In genomic region chr6:136647363-136647763, GRCh38 we compare ENCODE assay signal across 9 cellular contexts.
A peak's percentile ranks its signal among the peaks of the same experiment; 100 is the strongest.
DNase-seq lines count a peak whose midpoint lies in the region; ATAC-seq and TF ChIP-seq lines count a peak whose summit lies in the region.
"Had no signal": no experiment of that assay in that cellular context is flagged by ENCODE, and none has a peak within 500 bp of the region (broad histone marks: within the 10 kb centered on the region; RNA-seq: fewer than 3 reads in every experiment).

No MANE protein-coding gene starts in this region.

- H3K36me3 Mint-ChIP-seq in activated CD4-positive, alpha-beta T cell treated with anti-CD3 and anti-CD28 coated beads, Interleukin-2, amount 10 ng/mL, durations not matched to agents 24 days and 14 days (ENCODE audit: low read depth): peaks cover 3% of the 10 kb centered on the region

- TF ChIP-seq CTCF in fibroblast of pulmonary artery (IDR thresholded peaks at IDR 0.05; ENCODE audit: low read length, missing control alignments): no peak

- H3K9me3 Mint-ChIP-seq in activated CD4-positive, alpha-beta T cell treated with anti-CD3 and anti-CD28 coated beads, Interleukin-2, amount 10 ng/mL, durations not matched to agents 24 days and 14 days: no peaks in the 10 kb centered on the region

- H3K27me3 Mint-ChIP-seq in activated CD4-positive, alpha-beta T cell treated with anti-CD3 and anti-CD28 coated beads, Interleukin-2, amount 10 ng/mL, durations not matched to agents 24 days and 14 days: no peaks in the 10 kb centered on the region

- DNase-seq in activated CD4-positive, alpha-beta T cell treated with anti-CD3 and anti-CD28 coated beads, Interleukin-2, amount 10 ng/mL, durations not matched to agents 24 days and 14 days: peak; percentile 84
- peak; percentile 94 for DNase-seq in fibroblast of pulmonary artery (ENCODE audit: low read depth)
- DNase-seq in stimulated activated CD4-positive, alpha-beta T cell treated with anti-CD3 and anti-CD28 coated beads, Interleukin-1b, Interleukin-23, amount 100 ng/mL, for 48 hours: peak; percentile 39
- DNase-seq in NCI-H2227 (lab: John Stamatoyannopoulos, UW; ENCODE audit: unreplicated experiment): no peak
- no peak for DNase-seq in Ammon's horn (ENCODE audit: low spot score)

- peak; percentile 51 for ATAC-seq in GM18519 (IDR thresholded peaks at IDR 0.05; ENCODE audit: low FRiP score, unreplicated experiment)
- peak; percentile 86 for ATAC-seq in HG02870 (IDR thresholded peaks at IDR 0.05; ENCODE audit: unreplicated experiment)
- ATAC-seq in GM19328 (IDR thresholded peaks at IDR 0.05; ENCODE audit: unreplicated experiment): no peak
- ATAC-seq: Panc1 had no signal

- intact Hi-C loops in activated CD4-positive, alpha-beta T cell treated with anti-CD3 and anti-CD28 coated beads, Interleukin-2, amount 10 ng/mL, durations not matched to agents 24 days and 14 days (cut with micrococcal nuclease): loop anchor here (2.0 to 5.0 kb wide), 2 partner anchors 39 to 55 kb away; no protein-coding TSS in a partner anchor

- no peak overlapping the region for H3K4me3 Mint-ChIP-seq in activated CD4-positive, alpha-beta T cell treated with anti-CD3 and anti-CD28 coated beads, Interleukin-2, amount 10 ng/mL, durations not matched to agents 24 days and 14 days

- H3K4me3 ChIP-seq in fibroblast of pulmonary artery (replicated peaks; ENCODE audit: low read depth, low read length): peak overlapping the region; percentile 13

- no peak overlapping the region for H3K27ac Mint-ChIP-seq in activated CD4-positive, alpha-beta T cell treated with anti-CD3 and anti-CD28 coated beads, Interleukin-2, amount 10 ng/mL, durations not matched to agents 24 days and 14 days

- peaks cover 4% of the 10 kb centered on the region for H3K4me1 Mint-ChIP-seq in activated CD4-positive, alpha-beta T cell treated with anti-CD3 and anti-CD28 coated beads, Interleukin-2, amount 10 ng/mL, durations not matched to agents 24 days and 14 days

Comparison
In these comparisons a context has a peak if more than half of its experiments do, and no peak if none do; other contexts are left out.
1. DNase-seq: peak in activated CD4-positive, alpha-beta T cell treated with anti-CD3 and anti-CD28 coated beads, Interleukin-2, amount 10 ng/mL, durations not matched to agents 24 days and 14 days (single experiment), fibroblast of pulmonary artery (single experiment) and stimulated activated CD4-positive, alpha-beta T cell treated with anti-CD3 and anti-CD28 coated beads, Interleukin-1b, Interleukin-23, amount 100 ng/mL, for 48 hours (single experiment); none in NCI-H2227 (single experiment) and Ammon's horn (single experiment).